8 cellular contexts compared by ENCODE assay signal in genomic region chr12:57898308-57898970, GRCh38. TPM values are rescaled to one million over a fixed set of nuclear protein-coding genes. Genes with fewer than 3 reads are reported as not detected.
DNase-seq lines count a peak whose midpoint lies in the region; ATAC-seq and TF ChIP-seq lines count a peak whose summit lies in the region.

No MANE protein-coding gene starts in this region.

- no peak overlapping the region for H3K27ac Mint-ChIP-seq in nephron progenitor cell

- TF ChIP-seq POLR2A in adrenal gland (IDR thresholded peaks at IDR 0.05), result no peak

- ATAC-seq in heart right ventricle (no peak), Right ventricle myocardium inferior (no peak), HG03520 (IDR thresholded peaks at IDR 0.05; ENCODE audit: unreplicated experiment) (peak; percentile 16)

- H3K4me1 Mint-ChIP-seq in nephron progenitor cell, result peaks cover 56% of the 10 kb centered on the region

- intact Hi-C loops in heart right ventricle (cut with DNase I), result loop anchor here in 2 of 10 donors (5.0 kb wide), 1 partner anchor 66 kb away; no protein-coding TSS in a partner anchor
- intact Hi-C loops in Right ventricle myocardium inferior (cut with DNase I), result no loop called here
- intact Hi-C loops in adrenal gland (cut with DNase I), result loop anchor here (5.0 kb wide), 2 partner anchors 61 to 66 kb away; no protein-coding TSS in a partner anchor

- peaks cover 27 to 64% (median 55%) of the 10 kb centered on the region in 9 donors for H3K4me1 ChIP-seq in heart right ventricle
- H3K4me1 ChIP-seq in adrenal gland (replicated peaks in 1 of 2), result peaks cover 47 to 58% of the 10 kb centered on the region in 2 donors

- TF ChIP-seq CTCF in heart right ventricle (IDR thresholded peaks at IDR 0.05), result no peak
- no peak for TF ChIP-seq CTCF in adrenal gland (IDR thresholded peaks at IDR 0.05)
- TF ChIP-seq CTCF in nephron progenitor cell (IDR thresholded peaks at IDR 0.05), result no peak

- H3K4me3 ChIP-seq in heart right ventricle (no peak overlapping the region), adrenal gland (no peak overlapping the region)

- peak overlapping the region; percentile 51 for H3K4me3 Mint-ChIP-seq in nephron progenitor cell

- H3K27me3 ChIP-seq in heart right ventricle, result no peaks in the 10 kb centered on the region
- H3K27me3 ChIP-seq in adrenal gland, result no peaks in the 10 kb centered on the region

- DNase-seq in heart right ventricle, result no peak
- DNase-seq in Right ventricle myocardium inferior (ENCODE audit: missing footprints), result no peak
- DNase-seq in adrenal gland, result no peak
- no peak for DNase-seq in nephron progenitor cell
- DNase-seq in hippocampal formation (lab: John Stamatoyannopoulos, UW), result no peak
- DNase-seq in effector CD4-positive, alpha-beta T cell, result no peak
- DNase-seq in islet precursor cell, result no peak

- H3K27me3 Mint-ChIP-seq in nephron progenitor cell (ENCODE audit: low read depth, poor library complexity), result peaks cover 9% of the 10 kb centered on the region

- no peaks in the 10 kb centered on the region for H3K9me3 ChIP-seq in heart right ventricle
- H3K9me3 ChIP-seq in adrenal gland (replicated peaks in 1 of 3), result no peaks in the 10 kb centered on the region

- H3K36me3 ChIP-seq in heart right ventricle (no peaks in the 10 kb centered on the region), adrenal gland (replicated peaks in 1 of 2) (no peaks in the 10 kb centered on the region)

- no peaks in the 10 kb centered on the region for H3K36me3 Mint-ChIP-seq in nephron progenitor cell (ENCODE audit: low read depth)

- H3K27ac ChIP-seq in heart right ventricle (peak overlapping the region in 9 of 10 donors; percentile 58 to 100 (median 98)), adrenal gland (peak overlapping the region; percentile 18 to 98 (median 76))

- WGBS in heart right ventricle, 2 donors, result 41 to 59% methylated on average over 5 of the region's 5 CpGs
- 23 to 35% (median 25%) methylated on average over 5 of the region's 5 CpGs for WGBS in adrenal gland, 4 donors

- H3K9me3 Mint-ChIP-seq in nephron progenitor cell, result no peaks in the 10 kb centered on the region

RNA-seq across cellular contexts. Expression of gene ATP23, which starts 42.9 kb away (rescaled TPM):
- total RNA-seq in heart right ventricle (1 to 10 TPM; 2.8 to 8.5 (median 6.4) TPM), Right ventricle myocardium inferior (8.2 TPM), adrenal gland (10 to 100 TPM in 3 of 8 donors, 1 to 10 TPM in 5; 4.2 to 20.0 (median 6.7) TPM)
- polyA plus RNA-seq in heart right ventricle (10 to 100 TPM in 1 of 2 donors, 1 to 10 TPM in 1; 6.8 to 11.3 TPM), adrenal gland (10 to 100 TPM in 1 of 3 donors, 1 to 10 TPM in 2; 6.6 to 12.1 (median 8.4) TPM)

RNA-seq across cellular contexts. Expression of gene CTDSP2, which starts 51.9 kb away (rescaled TPM):
- total RNA-seq in heart right ventricle (100 to 1,000 TPM in 2 of 10 donors, 10 to 100 TPM in 8; 76.4 to 138 (median 86.3) TPM), Right ventricle myocardium inferior (105 TPM), adrenal gland (100 to 1,000 TPM in 7 of 8 donors, 10 to 100 TPM in 1; 94.7 to 275 (median 252) TPM)
- polyA plus RNA-seq in heart right ventricle (10 to 100 TPM; 31.2 to 31.7 TPM), adrenal gland (10 to 100 TPM; 42.9 to 89.6 (median 51.3) TPM)
